ENCODE assay signal across 1 cellular context in the genomic region with DNA sequence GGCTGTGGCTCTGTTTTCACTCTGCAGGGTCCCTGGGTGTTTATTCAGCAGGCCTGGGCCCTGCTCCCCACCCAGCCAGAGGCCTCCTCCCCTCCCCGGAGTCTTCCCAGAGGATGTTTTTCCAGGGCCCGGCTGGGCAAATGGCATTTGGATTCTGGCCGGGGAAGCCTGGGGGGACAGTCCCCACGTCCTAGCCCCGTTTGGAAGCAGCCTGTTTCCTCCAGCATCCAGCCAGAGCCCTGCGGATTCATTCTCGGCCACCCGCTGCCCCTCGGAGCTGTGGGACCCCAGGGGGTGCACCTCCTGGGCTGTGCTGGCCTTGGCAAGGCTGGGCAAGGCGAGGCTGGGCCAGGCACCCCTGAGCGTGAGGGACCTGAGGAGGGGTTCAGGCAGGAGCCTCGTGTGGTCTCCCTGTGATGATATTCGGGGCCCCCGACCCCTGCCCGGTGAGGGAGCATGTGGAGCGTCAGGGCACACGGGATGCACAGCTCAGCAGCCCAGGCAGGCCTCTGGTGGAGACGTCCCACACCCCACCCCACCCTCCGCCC.
TF ChIP-seq lines count a peak whose summit lies in the region.

No MANE protein-coding gene starts in this region.

TF ChIP-seq in IMR-90, 13 proteins besides CTCF, POLR2A, EP300 and RAD21:
- TF ChIP-seq, protein P1, sequence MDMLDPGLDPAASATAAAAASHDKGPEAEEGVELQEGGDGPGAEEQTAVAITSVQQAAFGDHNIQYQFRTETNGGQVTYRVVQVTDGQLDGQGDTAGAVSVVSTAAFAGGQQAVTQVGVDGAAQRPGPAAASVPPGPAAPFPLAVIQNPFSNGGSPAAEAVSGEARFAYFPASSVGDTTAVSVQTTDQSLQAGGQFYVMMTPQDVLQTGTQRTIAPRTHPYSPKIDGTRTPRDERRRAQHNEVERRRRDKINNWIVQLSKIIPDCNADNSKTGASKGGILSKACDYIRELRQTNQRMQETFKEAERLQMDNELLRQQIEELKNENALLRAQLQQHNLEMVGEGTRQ (IDR thresholded peaks at IDR 0.05; ENCODE audit: low read depth, low read length) = no peak
- TF ChIP-seq CHD1 (IDR thresholded peaks at IDR 0.05; ENCODE audit: low read depth, low read length) = no peak
- TF ChIP-seq ELK1 (IDR thresholded peaks at IDR 0.05; ENCODE audit: borderline replicate concordance, low read depth, low read length) = no peak
- TF ChIP-seq SMC3 (IDR thresholded peaks at IDR 0.05; ENCODE audit: low read depth, low read length) = no peak
